14 cellular contexts compared by ENCODE assay signal in the genomic region with DNA sequence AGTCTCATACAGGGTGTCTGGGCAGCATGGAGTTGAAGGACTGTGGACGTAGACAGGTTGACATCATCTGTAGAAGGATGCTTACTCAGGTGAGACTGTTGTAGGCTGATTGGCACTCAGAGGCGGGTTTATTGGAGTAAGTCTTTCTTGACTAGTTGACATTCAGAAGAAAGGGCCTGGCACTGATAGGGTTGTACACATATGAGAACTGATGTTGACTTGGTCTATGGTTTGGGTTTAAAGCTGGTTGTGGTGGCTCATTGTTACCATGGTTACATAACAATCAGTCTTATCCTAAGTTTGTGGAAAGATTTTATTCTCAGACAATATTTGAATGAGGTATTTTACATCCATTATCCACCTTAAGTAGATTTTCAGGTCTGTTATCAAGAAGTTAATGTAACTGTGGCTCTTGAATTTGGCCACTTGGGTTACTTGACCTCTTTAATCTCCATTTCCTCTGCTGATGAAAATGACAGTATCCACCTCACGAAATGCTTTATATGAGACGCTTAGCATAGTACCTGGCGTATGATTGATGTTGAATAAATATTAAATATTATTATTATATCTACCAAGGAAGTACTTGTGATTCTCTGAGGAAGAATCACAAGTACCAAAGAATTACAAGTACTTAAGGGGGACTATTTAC.
DNase-seq lines count a peak whose midpoint lies in the region; ATAC-seq, FAIRE-seq and TF ChIP-seq lines count a peak whose summit lies in the region.
"Had no signal": no experiment of that assay in that cellular context is flagged by ENCODE, and none has a peak within 500 bp of the region (broad histone marks: within the 10 kb centered on the region; RNA-seq: fewer than 3 reads in every experiment).

No MANE protein-coding gene starts in this region.

- H3K4me1 ChIP-seq in HepG2 (ENCODE audit: insufficient read depth, low read length), result no peaks in the 10 kb centered on the region
- H3K4me1 ChIP-seq in right lobe of liver, result peaks cover 0 to 2% (median 0%) of the 10 kb centered on the region in 4 donors
- no peaks in the 10 kb centered on the region for H3K4me1 ChIP-seq in transverse colon

- no TSS peak for BruUV-seq in HepG2 (replicated peaks; lab: Mats Ljungman, UMichigan)

- no peak for ATAC-seq in HepG2
- no peak for ATAC-seq in right lobe of liver
- ATAC-seq in GM19397 (IDR thresholded peaks at IDR 0.05; ENCODE audit: unreplicated experiment), result no peak
- ATAC-seq: GM12878, GM23338 had no signal

- intact Hi-C loops in HepG2 (cut with micrococcal nuclease; ENCODE audit: unreplicated experiment) (no loop called here), right lobe of liver (cut with DNase I) (no loop called here), transverse colon (cut with DNase I; ENCODE audit: low total_unique reads) (no loop called here)

- FAIRE-seq in HepG2 (lab: Jason Lieb, UNC), result no peak
- peak; percentile 55 for FAIRE-seq in bronchial epithelial cell (lab: Jason Lieb, UNC)
- FAIRE-seq: GM12878, GM18507 had no signal

- CTCF ChIA-PET in HepG2 (lab: Yijun Ruan, JAX; ENCODE audit: low intra/inter-chr PET ratio, low total read pairs), result no interaction called here

- POLR2A ChIA-PET in HepG2 (lab: Yijun Ruan, JAX), result no interaction called here

- H3K79me2 ChIP-seq in HepG2 (ENCODE audit: insufficient read depth, low read length), result no peaks in the 10 kb centered on the region

- no peak overlapping the region for H2AFZ ChIP-seq in HepG2 (ENCODE audit: low read length)
- H2AFZ ChIP-seq: GM23338 had no signal

- H3K27ac ChIP-seq in HepG2 (ENCODE audit: extremely low read length, insufficient read depth, low read length) (no peak overlapping the region), right lobe of liver (no peak overlapping the region), transverse colon (no peak overlapping the region)

- TF ChIP-seq POLR2A in HepG2 (IDR thresholded peaks at IDR 0.05; ENCODE audit: insufficient read depth in 1 of 2, low read depth in 2 of 2, low read length in 2 of 2) (no peak), right lobe of liver (IDR thresholded peaks at IDR 0.05) (no peak), transverse colon (IDR thresholded peaks at IDR 0.05) (no peak)

- TF ChIP-seq CTCF in HepG2 (CRISPR knock-in tag; IDR thresholded peaks at IDR 0.05) (no peak), right lobe of liver (IDR thresholded peaks at IDR 0.05) (no peak), bronchial epithelial cell (IDR thresholded peaks at IDR 0.05; ENCODE audit: insufficient read depth, low read length, severe bottlenecking) (no peak), transverse colon (IDR thresholded peaks at IDR 0.05) (no peak)

- WGBS in HepG2 (ENCODE audit: low lambda C conversion rate), result 46% methylated on average over 5 of the region's 5 CpGs
- 85% methylated on average over 5 of the region's 5 CpGs for WGBS in right lobe of liver (ENCODE audit: insufficient coverage, low coverage, low lambda C conversion rate, missing lambda C conversion rate)
- WGBS in transverse colon (ENCODE audit: low coverage in 1 of 2), 2 donors, result 87 to 97% methylated on average over 3 to 5 of the region's 5 CpGs

- no peak overlapping the region for H3K4me2 ChIP-seq in HepG2 (ENCODE audit: low read depth, low read length)
- H3K4me2 ChIP-seq: GM23338 had no signal

- H3K9ac ChIP-seq in HepG2 (ENCODE audit: insufficient read depth, low read depth, low read length), result no peak overlapping the region

- H3K4me3 ChIP-seq in HepG2 (replicated peaks in 1 of 3; ENCODE audit: insufficient read depth in 1 of 3, low read depth in 2 of 3, low read length in 3 of 3) (no peak overlapping the region), right lobe of liver (no peak overlapping the region), bronchial epithelial cell (ENCODE audit: low read depth, low read length) (no peak overlapping the region), transverse colon (no peak overlapping the region)
- H3K4me3 ChIP-seq: GM12878, GM23338 had no signal

- no peak for TF ChIP-seq RAD21 in HepG2 (CRISPR knock-in tag; IDR thresholded peaks at IDR 0.05)

- no peaks in the 10 kb centered on the region for H3K9me3 ChIP-seq in HepG2 (ENCODE audit: low read length)
- no peaks in the 10 kb centered on the region for H3K9me3 ChIP-seq in right lobe of liver
- H3K9me3 ChIP-seq in transverse colon, result no peaks in the 10 kb centered on the region

- DNase-seq in HepG2 (ENCODE audit: low spot score), result no peak
- DNase-seq in right lobe of liver, result no peak
- no peak for DNase-seq in bronchial epithelial cell (ENCODE audit: low read depth)
- peak; percentile 2 for DNase-seq in renal cortical epithelial cell (ENCODE audit: low read depth)
- DNase-seq in transverse colon, result no peak
- no peak for DNase-seq in NCI-H2029 treated with DMSO at 0.1 percent for 48 hours (lab: John Stamatoyannopoulos, UW)
- DNase-seq: C1 segment of cervical spinal cord; CD4-positive, alpha-beta T cell; DMS153; H7 had no signal

- in situ Hi-C loops in HepG2 (cut with HindIII; ENCODE audit: extremely low pct_ligation_motif_present, low pct_unique_long_range_greater_than_20kb) (no loop called here), transverse colon (cut with MboI; ENCODE audit: low pct_ligation_motif_present in 1 of 4, low pct_unique_long_range_greater_than_20kb in 1 of 4, low sequenced_read_pairs in 3 of 4) (no loop called here)

- TF ChIP-seq EP300 in HepG2 (IDR thresholded peaks at IDR 0.05; ENCODE audit: low read depth in 2 of 2, low read length in 2 of 2) (no peak), HepG2 (CRISPR knock-in tag; IDR thresholded peaks at IDR 0.05; ENCODE audit: borderline replicate concordance) (no peak), transverse colon (IDR thresholded peaks at IDR 0.05; ENCODE audit: low read depth) (no peak)

- H3K36me3 ChIP-seq in HepG2 (replicated peaks in 1 of 2; ENCODE audit: control insufficient read depth in 1 of 2, insufficient read depth in 2 of 2, low read length in 2 of 2), result no peaks in the 10 kb centered on the region
- no peaks in the 10 kb centered on the region for H3K36me3 ChIP-seq in right lobe of liver
- no peaks in the 10 kb centered on the region for H3K36me3 ChIP-seq in bronchial epithelial cell (ENCODE audit: control insufficient read depth, insufficient read depth, low read length)
- H3K36me3 ChIP-seq in transverse colon, result no peaks in the 10 kb centered on the region

- no peaks in the 10 kb centered on the region for H4K20me1 ChIP-seq in HepG2 (ENCODE audit: insufficient read depth, low read length)

- H3K27me3 ChIP-seq in HepG2 (ENCODE audit: control insufficient read depth in 1 of 2, insufficient read depth in 2 of 2, low read length in 2 of 2), result 0 out of 5 replicates have a peak, but pooled peaks cover 0 to 4% of the 10 kb centered on the region in 2 experiments
- H3K27me3 ChIP-seq in right lobe of liver, result no peaks in the 10 kb centered on the region
- H3K27me3 ChIP-seq in bronchial epithelial cell (ENCODE audit: control insufficient read depth, insufficient read depth, low read length), result peaks cover 1% of the 10 kb centered on the region
- H3K27me3 ChIP-seq in transverse colon, result peaks cover under 1% of the 10 kb centered on the region

TF ChIP-seq in HepG2, 621 proteins besides CTCF, POLR2A, EP300 and RAD21:
- TF ChIP-seq RFX1 (IDR thresholded peaks at IDR 0.05) (peak; percentile 56; the same call in 1 of the 2 replicates), EHMT2 (IDR thresholded peaks at IDR 0.05; ENCODE audit: borderline replicate concordance, low read depth, low read length) (no peak), SP5 (CRISPR knock-in tag; IDR thresholded peaks at IDR 0.05; ENCODE audit: borderline replicate concordance, low read depth) (no peak)
